Comparison of ENCODE assay signal across 8 cellular contexts in the genomic region with DNA sequence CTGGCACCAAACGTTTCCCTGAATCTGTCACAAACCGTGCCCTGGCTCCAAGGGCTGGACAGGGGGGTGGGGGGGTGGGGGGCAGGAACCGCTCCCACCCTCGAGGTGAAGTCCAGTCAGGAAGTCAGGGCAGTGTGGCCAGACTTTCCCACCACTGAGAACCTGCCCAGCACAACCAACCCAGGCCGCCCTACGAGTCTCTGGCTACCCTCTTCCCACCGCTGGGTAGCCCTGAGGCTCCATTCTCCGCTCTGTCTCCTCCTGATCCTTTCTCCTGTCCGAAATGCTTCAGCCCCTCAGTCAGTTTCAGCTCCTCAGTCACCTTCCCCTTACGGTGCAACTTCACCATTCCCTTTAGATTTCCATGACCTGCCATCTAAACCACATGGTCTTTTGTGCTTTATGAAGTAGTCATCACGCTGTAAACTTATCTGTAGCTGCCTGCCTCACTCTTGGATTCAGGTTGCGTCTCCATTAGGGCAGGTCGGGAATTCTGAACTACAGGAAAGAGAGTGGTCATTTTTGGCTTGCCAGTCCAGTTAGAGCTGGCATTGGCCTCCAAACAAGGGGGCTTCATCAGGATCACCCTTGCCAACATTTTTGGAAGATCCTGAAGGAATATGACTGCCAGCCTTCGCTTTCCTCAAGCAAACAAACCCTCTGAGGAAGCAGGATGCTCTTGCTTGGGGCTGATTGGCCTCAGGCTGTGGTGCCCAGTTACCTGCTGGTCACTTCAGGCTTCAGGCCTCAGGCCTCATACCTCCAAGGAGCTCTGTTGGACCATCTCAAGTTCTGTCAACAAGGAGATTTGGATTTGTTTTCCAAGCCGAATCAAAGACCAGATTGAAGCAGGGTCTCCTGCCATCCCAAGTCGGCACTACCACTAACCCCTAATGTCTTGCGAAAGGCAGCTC. TPM values are rescaled to one million over a fixed set of nuclear protein-coding genes. Genes with fewer than 3 reads are reported as not detected.
DNase-seq lines count a peak whose midpoint lies in the region; ATAC-seq, FAIRE-seq and TF ChIP-seq lines count a peak whose summit lies in the region.

No MANE protein-coding gene starts in this region.

- no peak for TF ChIP-seq POLR2A in suprapubic skin (IDR thresholded peaks at IDR 0.05)

- peak overlapping the region; percentile 100 for H3K27ac Mint-ChIP-seq in T-helper 1 cell treated with Interleukin-12 subunit alpha and Interleukin-12 subunit beta and Interleukin-4 antibody, amounts not matched to agents 30 μg/mL and 1 μg/mL, for 36 hours
- H3K27ac Mint-ChIP-seq in activated naive CD8-positive, alpha-beta T cell treated with anti-CD3 and anti-CD28 coated beads, Interleukin-2, amount 50 U/mL, for 24 hours, result peak overlapping the region; percentile 94

- DNase-seq in T-helper 1 cell (no peak), kidney (no peak), suprapubic skin (ENCODE audit: low spot score in 2 of 2) (no peak), NCI-H748 treated with DMSO at 0.1 percent for 48 hours (lab: John Stamatoyannopoulos, UW) (no peak), NCI-H1092 treated with DMSO at 0.1 percent for 48 hours (lab: John Stamatoyannopoulos, UW) (no peak)
- peak; percentile 8 for DNase-seq in activated naive CD8-positive, alpha-beta T cell treated with anti-CD3 and anti-CD28 coated beads, Interleukin-2, amount 50 U/mL, for 24 hours

- H3K4me3 Mint-ChIP-seq in T-helper 1 cell treated with Interleukin-12 subunit alpha and Interleukin-12 subunit beta and Interleukin-4 antibody, amounts not matched to agents 30 μg/mL and 1 μg/mL, for 36 hours, result peak overlapping the region; percentile 99
- peak overlapping the region; percentile 98 for H3K4me3 Mint-ChIP-seq in activated naive CD8-positive, alpha-beta T cell treated with anti-CD3 and anti-CD28 coated beads, Interleukin-2, amount 50 U/mL, for 24 hours

- H3K4me1 ChIP-seq in kidney (ENCODE audit: control insufficient read depth in 1 of 2, insufficient read depth in 1 of 2, low read depth in 1 of 2, low read length in 2 of 2) (peaks cover 8 to 10% of the 10 kb centered on the region in 2 donors), suprapubic skin (peaks cover 32% of the 10 kb centered on the region)

- TF ChIP-seq EP300 in suprapubic skin (IDR thresholded peaks at IDR 0.05), result no peak

- H3K36me3 ChIP-seq in kidney (ENCODE audit: control insufficient read depth in 1 of 2, insufficient read depth in 2 of 2, low read length in 2 of 2), result peaks cover 0 to 10% of the 10 kb centered on the region in 2 donors
- H3K36me3 ChIP-seq in suprapubic skin, result peaks cover 5% of the 10 kb centered on the region

- peaks cover 22% of the 10 kb centered on the region for H3K36me3 Mint-ChIP-seq in T-helper 1 cell treated with Interleukin-12 subunit alpha and Interleukin-12 subunit beta and Interleukin-4 antibody, amounts not matched to agents 30 μg/mL and 1 μg/mL, for 36 hours (ENCODE audit: low read depth)
- peaks cover 17% of the 10 kb centered on the region for H3K36me3 Mint-ChIP-seq in activated naive CD8-positive, alpha-beta T cell treated with anti-CD3 and anti-CD28 coated beads, Interleukin-2, amount 50 U/mL, for 24 hours (ENCODE audit: low read depth)

- peak overlapping the region; percentile 83 to 96 for H3K4me3 ChIP-seq in kidney (ENCODE audit: low read length in 2 of 2)
- H3K4me3 ChIP-seq in suprapubic skin, result peak overlapping the region; percentile 93

- FAIRE-seq in kidney (lab: Jason Lieb, UNC), result no peak

- no peaks in the 10 kb centered on the region for H3K27me3 Mint-ChIP-seq in T-helper 1 cell treated with Interleukin-12 subunit alpha and Interleukin-12 subunit beta and Interleukin-4 antibody, amounts not matched to agents 30 μg/mL and 1 μg/mL, for 36 hours (ENCODE audit: low read depth)
- no peaks in the 10 kb centered on the region for H3K27me3 Mint-ChIP-seq in activated naive CD8-positive, alpha-beta T cell treated with anti-CD3 and anti-CD28 coated beads, Interleukin-2, amount 50 U/mL, for 24 hours

- H3K27ac ChIP-seq in kidney (ENCODE audit: low read depth in 2 of 2, low read length in 2 of 2), result peak overlapping the region; percentile 89 to 90
- peak overlapping the region; percentile 90 for H3K27ac ChIP-seq in suprapubic skin

- TF ChIP-seq CTCF in kidney (IDR thresholded peaks at IDR 0.05; ENCODE audit: borderline replicate concordance, extremely low read depth, insufficient read depth), result no peak
- no peak for TF ChIP-seq CTCF in suprapubic skin (IDR thresholded peaks at IDR 0.05)

- intact Hi-C loops in kidney (cut with DNase I), result no loop called here

- no peaks in the 10 kb centered on the region for H3K9me3 Mint-ChIP-seq in T-helper 1 cell treated with Interleukin-12 subunit alpha and Interleukin-12 subunit beta and Interleukin-4 antibody, amounts not matched to agents 30 μg/mL and 1 μg/mL, for 36 hours
- no peaks in the 10 kb centered on the region for H3K9me3 Mint-ChIP-seq in activated naive CD8-positive, alpha-beta T cell treated with anti-CD3 and anti-CD28 coated beads, Interleukin-2, amount 50 U/mL, for 24 hours

- no peaks in the 10 kb centered on the region for H3K27me3 ChIP-seq in suprapubic skin

- no peak for ATAC-seq in activated naive CD8-positive, alpha-beta T cell treated with anti-CD3 and anti-CD28 coated beads, Interleukin-2, amount 50 U/mL, for 24 hours
- ATAC-seq in HG02610 (IDR thresholded peaks at IDR 0.05; ENCODE audit: unreplicated experiment), result no peak

- H3K4me1 Mint-ChIP-seq in T-helper 1 cell treated with Interleukin-12 subunit alpha and Interleukin-12 subunit beta and Interleukin-4 antibody, amounts not matched to agents 30 μg/mL and 1 μg/mL, for 36 hours (ENCODE audit: low read depth), result peaks cover 31% of the 10 kb centered on the region
- H3K4me1 Mint-ChIP-seq in activated naive CD8-positive, alpha-beta T cell treated with anti-CD3 and anti-CD28 coated beads, Interleukin-2, amount 50 U/mL, for 24 hours, result peaks cover 40% of the 10 kb centered on the region

- 85% methylated on average over 13 of the region's 17 CpGs for WGBS in suprapubic skin

- H3K9me3 ChIP-seq in kidney (ENCODE audit: control insufficient read depth in 1 of 2, low read length in 2 of 2) (no peaks in the 10 kb centered on the region), suprapubic skin (no peaks in the 10 kb centered on the region)

- H3K9ac ChIP-seq in kidney (ENCODE audit: low read length in 2 of 2), result peak overlapping the region; percentile 57 to 71

RNA-seq across cellular contexts. Expression of a gene that starts 0.8 kb away (rescaled TPM):
- 33.0 TPM for total RNA-seq in kidney
- polyA plus RNA-seq in kidney (ENCODE audit: insufficient read depth, low read depth, low replicate concordance), result 11.8 TPM
- 10 to 100 TPM; 21.8 to 31.3 (median 28.8) TPM for total RNA-seq in suprapubic skin

RNA-seq across cellular contexts. Expression of a gene that starts 51.6 kb away (rescaled TPM):
- total RNA-seq in kidney, result 53.8 TPM
- polyA plus RNA-seq in kidney (ENCODE audit: insufficient read depth, low read depth, low replicate concordance), result 39.4 TPM
- total RNA-seq in suprapubic skin, result 10 to 100 TPM; 42.2 to 63.3 (median 51.9) TPM
